In the genomic region with DNA sequence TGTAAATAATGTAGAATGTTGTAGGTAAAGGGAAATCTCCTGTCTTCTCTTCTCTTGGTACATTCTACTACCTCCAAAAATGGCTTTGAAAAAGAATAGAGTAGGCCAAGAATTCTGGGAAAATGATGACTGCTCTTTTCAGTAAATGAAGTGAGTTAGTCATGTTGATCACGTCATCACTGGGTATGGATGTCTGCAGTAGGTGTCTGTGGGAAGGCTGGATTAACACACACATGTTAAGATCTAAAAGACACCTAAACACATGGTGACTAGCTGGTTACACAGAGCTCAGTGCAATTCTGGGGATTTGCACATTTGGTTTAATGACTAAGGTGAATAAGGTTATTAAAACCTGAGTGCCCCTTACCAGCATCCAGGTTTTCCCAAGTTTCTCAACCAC, we compare ENCODE assay signal across 16 cellular contexts.
A peak's percentile ranks its signal among the peaks of the same experiment; 100 is the strongest.
DNase-seq lines count a peak whose midpoint lies in the region; ATAC-seq, FAIRE-seq and TF ChIP-seq lines count a peak whose summit lies in the region.
"Had no signal": no experiment of that assay in that cellular context is flagged by ENCODE, and none has a peak within 500 bp of the region (broad histone marks: within the 10 kb centered on the region; RNA-seq: fewer than 3 reads in every experiment).

No MANE protein-coding gene starts in this region.

- WGBS in HepG2 (ENCODE audit: low lambda C conversion rate): 0% methylated on average over 1 of the region's 1 CpG
- 60% methylated on average over 1 of the region's 1 CpG for WGBS in right lobe of liver (ENCODE audit: insufficient coverage, low coverage, low lambda C conversion rate, missing lambda C conversion rate)
- WGBS in K562 (ENCODE audit: insufficient coverage, low coverage, missing lambda C conversion rate): 0% methylated on average over 1 of the region's 1 CpG

- H3K4me2 ChIP-seq in HepG2 (ENCODE audit: low read depth, low read length) (no peak overlapping the region), K562 (ENCODE audit: insufficient read depth, low read length) (no peak overlapping the region), fibroblast of lung (ENCODE audit: extremely low read depth, insufficient read depth, low read length) (no peak overlapping the region), PC-9 (no peak overlapping the region)
- H3K4me2 ChIP-seq: BLaER1 treated with 17β-estradiol and CSF1 and Interleukin-3, amounts not matched to agents 10 nM and 100 nM had no signal

- no peaks in the 10 kb centered on the region for H3K4me1 Mint-ChIP-seq in type B pancreatic cell (ENCODE audit: unreplicated experiment)
- no peaks in the 10 kb centered on the region for H3K4me1 Mint-ChIP-seq in activated CD4-positive, alpha-beta T cell treated with anti-CD3 and anti-CD28 coated beads for 36 hours
- H3K4me1 Mint-ChIP-seq: CD8-positive, alpha-beta memory T cell had no signal

- H3K4me3 Mint-ChIP-seq in type B pancreatic cell: peak overlapping the region; percentile 59
- H3K4me3 Mint-ChIP-seq in activated CD4-positive, alpha-beta T cell treated with anti-CD3 and anti-CD28 coated beads for 36 hours: no peak overlapping the region
- H3K4me3 Mint-ChIP-seq: CD8-positive, alpha-beta memory T cell had no signal

- peak overlapping the region; percentile 19 for H3K27ac Mint-ChIP-seq in type B pancreatic cell
- H3K27ac Mint-ChIP-seq in activated CD4-positive, alpha-beta T cell treated with anti-CD3 and anti-CD28 coated beads for 36 hours: no peak overlapping the region
- H3K27ac Mint-ChIP-seq: CD8-positive, alpha-beta memory T cell had no signal

- TF ChIP-seq RAD21 in HepG2 (CRISPR knock-in tag; IDR thresholded peaks at IDR 0.05) (no peak), K562 (CRISPR knock-in tag; conservative IDR thresholded peaks at IDR 0.05 in 1 of 2, IDR thresholded peaks at IDR 0.05 in 1 of 2) (no peak)

- BruUV-seq in HepG2 (replicated peaks; lab: Mats Ljungman, UMichigan) (no TSS peak), K562 (replicated peaks; lab: Mats Ljungman, UMichigan) (no TSS peak), PC-9 (replicated peaks; lab: Mats Ljungman, UMichigan) (no TSS peak)

- H4K20me1 ChIP-seq in HepG2 (ENCODE audit: insufficient read depth, low read length) (no peaks in the 10 kb centered on the region), K562 (replicated peaks; ENCODE audit: control insufficient read depth, insufficient read depth, low read length) (no peaks in the 10 kb centered on the region), fibroblast of lung (ENCODE audit: control insufficient read depth, extremely low read depth, insufficient read depth, low read length) (no peaks in the 10 kb centered on the region), PC-9 (ENCODE audit: insufficient read depth) (no peaks in the 10 kb centered on the region)
- H4K20me1 ChIP-seq: BLaER1 treated with 17β-estradiol and CSF1 and Interleukin-3, amounts not matched to agents 10 nM and 100 nM had no signal

- H3K9me3 Mint-ChIP-seq in type B pancreatic cell: peaks cover 9% of the 10 kb centered on the region
- peaks cover 6% of the 10 kb centered on the region for H3K9me3 Mint-ChIP-seq in activated CD4-positive, alpha-beta T cell treated with anti-CD3 and anti-CD28 coated beads for 36 hours (ENCODE audit: low read depth)

- H3F3A ChIP-seq in PC-9 (ENCODE audit: insufficient read depth, low read depth): no peaks in the 10 kb centered on the region

- CTCF ChIA-PET in HepG2 (lab: Yijun Ruan, JAX; ENCODE audit: low intra/inter-chr PET ratio, low total read pairs): no interaction called here
- CTCF ChIA-PET in K562 (lab: Yijun Ruan, JAX; ENCODE audit: low intra/inter-chr PET ratio): no interaction called here
- CTCF ChIA-PET in activated CD4-positive, alpha-beta T cell treated with anti-CD3 and anti-CD28 coated beads for 36 hours (lab: Charles Lee): no interaction called here
- CTCF ChIA-PET in PC-9 (lab: Charles Lee): no interaction called here

- no peak for TF ChIP-seq EP300 in HepG2 (IDR thresholded peaks at IDR 0.05; ENCODE audit: low read depth in 2 of 2, low read length in 2 of 2)
- no peak for TF ChIP-seq EP300 in HepG2 (CRISPR knock-in tag; IDR thresholded peaks at IDR 0.05; ENCODE audit: borderline replicate concordance)
- no peak for TF ChIP-seq EP300 in K562 (IDR thresholded peaks at IDR 0.05; ENCODE audit: low read length)

- intact Hi-C loops in HepG2 (cut with micrococcal nuclease; ENCODE audit: unreplicated experiment) (no loop called here), right lobe of liver (cut with DNase I) (no loop called here), K562 (cut with micrococcal nuclease) (no loop called here), PC-9 (cut with micrococcal nuclease; ENCODE audit: unreplicated experiment) (no loop called here)
- intact Hi-C loops in activated CD4-positive, alpha-beta T cell treated with anti-CD3 and anti-CD28 coated beads for 36 hours (cut with DNase I, micrococcal nuclease): no loop called here

- ATAC-seq in HepG2: no peak
- ATAC-seq in right lobe of liver: no peak
- ATAC-seq in K562: no peak
- ATAC-seq in activated CD4-positive, alpha-beta T cell treated with anti-CD3 and anti-CD28 coated beads for 36 hours: no peak

- no peaks in the 10 kb centered on the region for H3K9me2 ChIP-seq in PC-9 (ENCODE audit: insufficient read depth)

- H3K9me1 ChIP-seq in K562 (ENCODE audit: control insufficient read depth, insufficient read depth, low read length): no peaks in the 10 kb centered on the region

- H3K79me2 ChIP-seq in HepG2 (ENCODE audit: insufficient read depth, low read length) (no peaks in the 10 kb centered on the region), K562 (ENCODE audit: control insufficient read depth, insufficient read depth, low read length) (no peaks in the 10 kb centered on the region), fibroblast of lung (ENCODE audit: control insufficient read depth, insufficient read depth, low read length) (no peaks in the 10 kb centered on the region), PC-9 (ENCODE audit: low read depth) (no peaks in the 10 kb centered on the region)

- H3K4me1 ChIP-seq in HepG2 (ENCODE audit: insufficient read depth, low read length) (no peaks in the 10 kb centered on the region), right lobe of liver (no peaks in the 10 kb centered on the region), K562 (replicated peaks in 1 of 2; ENCODE audit: control insufficient read depth in 2 of 2, insufficient read depth in 2 of 2, low read length in 2 of 2) (no peaks in the 10 kb centered on the region), fibroblast of lung (ENCODE audit: control insufficient read depth, extremely low read depth, insufficient read depth, low read length) (no peaks in the 10 kb centered on the region), PC-9 (replicated peaks; ENCODE audit: insufficient read depth) (no peaks in the 10 kb centered on the region)
- H3K4me1 ChIP-seq: BLaER1 treated with 17β-estradiol and CSF1 and Interleukin-3, amounts not matched to agents 10 nM and 100 nM had no signal

- no peak overlapping the region for H2AFZ ChIP-seq in HepG2 (ENCODE audit: low read length)
- no peak overlapping the region for H2AFZ ChIP-seq in K562 (ENCODE audit: low read depth, low read length)
- H2AFZ ChIP-seq in fibroblast of lung (ENCODE audit: low read length): no peak overlapping the region
- no peak overlapping the region for H2AFZ ChIP-seq in PC-9

- DNase-seq in HepG2 (ENCODE audit: low spot score) (no peak), right lobe of liver (no peak), K562 (ENCODE audit: extremely low read depth in 1 of 4, low spot score in 3 of 4) (no peak), fibroblast of lung (ENCODE audit: low read depth in 2 of 2) (peak; percentile 15 to 51), type B pancreatic cell (ENCODE audit: extremely low spot score, unreplicated experiment) (no peak), PC-9 (no peak)
- DNase-seq in central memory CD4-positive, alpha-beta T cell: no peak
- DNase-seq in activated CD4-positive, alpha-beta T cell treated with anti-CD3 and anti-CD28 coated beads for 36 hours: no peak
- DNase-seq: CD8-positive, alpha-beta memory T cell; DMS79; Kasumi-1; NCI-H1105; NCI-H1694; NCI-H524 treated with DMSO at 0.1 percent for 48 hours had no signal

- POLR2A ChIA-PET in HepG2 (lab: Yijun Ruan, JAX): no interaction called here
- POLR2A ChIA-PET in K562 (lab: Yijun Ruan, JAX): no interaction called here
- POLR2A ChIA-PET in activated CD4-positive, alpha-beta T cell treated with anti-CD3 and anti-CD28 coated beads for 36 hours (lab: Charles Lee): no interaction called here
- POLR2A ChIA-PET in PC-9 (lab: Charles Lee; ENCODE audit: unreplicated experiment): no interaction called here

- H3K36me3 ChIP-seq in HepG2 (replicated peaks in 1 of 2; ENCODE audit: control insufficient read depth in 1 of 2, insufficient read depth in 2 of 2, low read length in 2 of 2) (no peaks in the 10 kb centered on the region), right lobe of liver (no peaks in the 10 kb centered on the region), K562 (ENCODE audit: control insufficient read depth, insufficient read depth, low read length) (no peaks in the 10 kb centered on the region), fibroblast of lung (ENCODE audit: control insufficient read depth, insufficient read depth, low read length) (no peaks in the 10 kb centered on the region), PC-9 (ENCODE audit: low read depth) (no peaks in the 10 kb centered on the region)
- H3K36me3 ChIP-seq: BLaER1 treated with 17β-estradiol and CSF1 and Interleukin-3, amounts not matched to agents 10 nM and 100 nM had no signal

- H3K4me3 ChIP-seq in HepG2 (replicated peaks in 1 of 3; ENCODE audit: insufficient read depth in 1 of 3, low read depth in 2 of 3, low read length in 3 of 3): no peak overlapping the region
- no peak overlapping the region for H3K4me3 ChIP-seq in right lobe of liver
- no peak overlapping the region for H3K4me3 ChIP-seq in K562
- H3K4me3 ChIP-seq in fibroblast of lung (replicated peaks in 1 of 4; ENCODE audit: control extremely low read depth in 1 of 4, insufficient read depth in 1 of 4, low read depth in 3 of 4, low read length in 4 of 4): no peak overlapping the region
- no peak overlapping the region for H3K4me3 ChIP-seq in PC-9
- H3K4me3 ChIP-seq: BLaER1 treated with 17β-estradiol and CSF1 and Interleukin-3, amounts not matched to agents 10 nM and 100 nM had no signal

- H3K9ac ChIP-seq in HepG2 (ENCODE audit: insufficient read depth, low read depth, low read length) (no peak overlapping the region), K562 (ENCODE audit: insufficient read depth in 1 of 2, low read depth in 2 of 2, low read length in 2 of 2) (no peak overlapping the region), fibroblast of lung (ENCODE audit: insufficient read depth, low read length) (no peak overlapping the region)
- H3K9ac ChIP-seq: BLaER1 treated with 17β-estradiol and CSF1 and Interleukin-3, amounts not matched to agents 10 nM and 100 nM had no signal

- H3K27ac ChIP-seq in HepG2 (ENCODE audit: extremely low read length, insufficient read depth, low read length) (no peak overlapping the region), right lobe of liver (no peak overlapping the region), K562 (ENCODE audit: extremely low read depth, low read depth, low read length) (no peak overlapping the region), fibroblast of lung (ENCODE audit: insufficient read depth, low read length) (no peak overlapping the region), PC-9 (no peak overlapping the region)
- H3K27ac ChIP-seq: BLaER1 treated with 17β-estradiol and CSF1 and Interleukin-3, amounts not matched to agents 10 nM and 100 nM had no signal

- no peaks in the 10 kb centered on the region for H3K36me3 Mint-ChIP-seq in type B pancreatic cell
- H3K36me3 Mint-ChIP-seq in activated CD4-positive, alpha-beta T cell treated with anti-CD3 and anti-CD28 coated beads for 36 hours (ENCODE audit: low read depth): no peaks in the 10 kb centered on the region
- H3K36me3 Mint-ChIP-seq: CD8-positive, alpha-beta memory T cell had no signal

- no peak for TF ChIP-seq POLR2A in HepG2 (IDR thresholded peaks at IDR 0.05; ENCODE audit: insufficient read depth in 1 of 2, low read depth in 2 of 2, low read length in 2 of 2)
- TF ChIP-seq POLR2A in right lobe of liver (IDR thresholded peaks at IDR 0.05): no peak
- TF ChIP-seq POLR2A in K562 (conservative IDR thresholded peaks at IDR 0.05): no peak

- H3K9me3 ChIP-seq in HepG2 (ENCODE audit: low read length) (no peaks in the 10 kb centered on the region), right lobe of liver (no peaks in the 10 kb centered on the region), K562 (replicated peaks; ENCODE audit: control insufficient read depth, insufficient read depth, low read depth, low read length) (no peaks in the 10 kb centered on the region), fibroblast of lung (ENCODE audit: control insufficient read depth, insufficient read depth, low read depth, low read length) (no peaks in the 10 kb centered on the region), PC-9 (ENCODE audit: insufficient read depth, low read depth) (no peaks in the 10 kb centered on the region; the same call in 1 of the 2 replicates)

- FAIRE-seq in HepG2 (lab: Jason Lieb, UNC) (no peak), K562 (lab: Jason Lieb, UNC) (no peak)
- FAIRE-seq: D721Med had no signal

- H3K27me3 Mint-ChIP-seq in type B pancreatic cell: peaks cover 3% of the 10 kb centered on the region
- peaks cover 11% of the 10 kb centered on the region for H3K27me3 Mint-ChIP-seq in activated CD4-positive, alpha-beta T cell treated with anti-CD3 and anti-CD28 coated beads for 36 hours

- no peaks in the 10 kb centered on the region for H3K27me3 ChIP-seq in HepG2 (ENCODE audit: control insufficient read depth in 1 of 2, insufficient read depth in 2 of 2, low read length in 2 of 2)
- no peaks in the 10 kb centered on the region for H3K27me3 ChIP-seq in right lobe of liver
- H3K27me3 ChIP-seq in K562 (ENCODE audit: control insufficient read depth in 2 of 2, insufficient read depth in 2 of 2, low read length in 2 of 2): 0 out of 5 replicates have a peak, but pooled peaks cover 0 to 2% of the 10 kb centered on the region in 2 experiments
- no peaks in the 10 kb centered on the region for H3K27me3 ChIP-seq in fibroblast of lung (ENCODE audit: control insufficient read depth, insufficient read depth, low read length)
- H3K27me3 ChIP-seq in PC-9 (ENCODE audit: insufficient read depth, low read depth): no peaks in the 10 kb centered on the region
- H3K27me3 ChIP-seq: BLaER1 treated with 17β-estradiol and CSF1 and Interleukin-3, amounts not matched to agents 10 nM and 100 nM had no signal

- no peak for TF ChIP-seq CTCF in HepG2 (CRISPR knock-in tag; IDR thresholded peaks at IDR 0.05)
- TF ChIP-seq CTCF in right lobe of liver (IDR thresholded peaks at IDR 0.05): no peak
- TF ChIP-seq CTCF in K562 (IDR thresholded peaks at IDR 0.05 in 2 of 3, conservative IDR thresholded peaks at IDR 0.05 in 1 of 3; ENCODE audit: insufficient read depth in 2 of 3, low read depth in 1 of 3, low read length in 3 of 3): no peak
- TF ChIP-seq CTCF in fibroblast of lung (conservative IDR thresholded peaks at IDR 0.05 in 1 of 2, IDR thresholded peaks at IDR 0.05 in 1 of 2; ENCODE audit: low read depth in 1 of 2, low read length in 2 of 2): no peak
- no peak for TF ChIP-seq CTCF in type B pancreatic cell (conservative IDR thresholded peaks at IDR 0.05)
- TF ChIP-seq CTCF in PC-9 (conservative IDR thresholded peaks at IDR 0.05): no peak

- in situ Hi-C loops in HepG2 (cut with HindIII; ENCODE audit: extremely low pct_ligation_motif_present, low pct_unique_long_range_greater_than_20kb): no loop called here
- in situ Hi-C loops in K562 (cut with MboI): no loop called here

Comparison
In these comparisons a context has a peak if more than half of its experiments do, and no peak if none do; other contexts are left out.
1. DNase-seq: peak in fibroblast of lung (2 of 2); none in HepG2 (single experiment), right lobe of liver (0 of 3), K562 (0 of 4), type B pancreatic cell (single experiment), central memory CD4-positive, alpha-beta T cell (single experiment), activated CD4-positive, alpha-beta T cell treated with anti-CD3 and anti-CD28 coated beads for 36 hours (single experiment) and PC-9 (0 of 2).